Comparison of ENCODE assay signal across 10 cellular contexts in the genomic region with DNA sequence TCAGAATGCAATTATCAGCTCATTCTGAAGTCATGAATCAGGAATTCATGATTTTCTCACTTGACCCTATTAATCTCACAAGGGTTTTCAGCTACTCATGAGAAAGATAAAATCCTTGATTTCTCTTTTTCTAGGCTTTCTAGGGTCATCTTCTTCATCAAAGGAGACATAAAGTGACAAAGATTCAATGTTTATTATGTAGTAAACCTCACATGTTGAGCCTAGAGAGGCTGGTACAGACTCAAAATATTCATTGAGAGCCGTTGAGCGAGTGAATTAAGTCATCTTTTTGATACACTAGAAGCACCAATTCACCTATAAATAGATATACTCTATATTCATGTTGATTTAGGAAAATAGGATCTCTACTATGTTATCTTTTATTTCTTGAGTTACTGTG.
A peak's percentile ranks its signal among the peaks of the same experiment; 100 is the strongest.
DNase-seq lines count a peak whose midpoint lies in the region; ATAC-seq and TF ChIP-seq lines count a peak whose summit lies in the region.
"Had no signal": no experiment of that assay in that cellular context is flagged by ENCODE, and none has a peak within 500 bp of the region (broad histone marks: within the 10 kb centered on the region; RNA-seq: fewer than 3 reads in every experiment).

No MANE protein-coding gene starts in this region.

- no peak for TF ChIP-seq CTCF in OCI-LY7 (conservative IDR thresholded peaks at IDR 0.05; ENCODE audit: low read length)
- no peak for TF ChIP-seq CTCF in gastrocnemius medialis (IDR thresholded peaks at IDR 0.05 in 4 of 5, conservative IDR thresholded peaks at IDR 0.05 in 1 of 5)

- no peaks in the 10 kb centered on the region for H4K20me1 ChIP-seq in OCI-LY7 (ENCODE audit: insufficient read depth, low read length)

- CTCF ChIA-PET in OCI-LY7 (lab: Charles Lee; ENCODE audit: unreplicated experiment) = interaction anchor here (1.0 kb wide), 1 partner anchor 38 kb away, joined by 3 read pairs; no protein-coding TSS in a partner anchor

- no peaks in the 10 kb centered on the region for H3K9me2 ChIP-seq in OCI-LY7 (ENCODE audit: insufficient read depth, low read length)

- TF ChIP-seq POLR2A in gastrocnemius medialis (IDR thresholded peaks at IDR 0.05) = no peak

- peak overlapping the region; percentile 42; the same call in 1 of the 2 replicates for H2AFZ ChIP-seq in OCI-LY7 (ENCODE audit: low read length)

- no peaks in the 10 kb centered on the region for H3K79me2 ChIP-seq in OCI-LY7 (ENCODE audit: insufficient read depth, low read depth, low read length)

- intact Hi-C loops in OCI-LY7 (cut with micrococcal nuclease; ENCODE audit: unreplicated experiment) = loop anchor here (1.0 to 2.0 kb wide), 3 partner anchors 162 to 333 kb away; a partner anchor contains a TSS
- intact Hi-C loops in gastrocnemius medialis (cut with DNase I; ENCODE audit: low total_unique reads) = loop anchor here (1.0 kb wide), 3 partner anchors 163 to 333 kb away; a partner anchor contains a TSS

- H3K27me3 ChIP-seq in effector memory CD4-positive, alpha-beta T cell (replicated peaks; ENCODE audit: control insufficient read depth, insufficient read depth, low read length, poor library complexity, severe bottlenecking) = no peaks in the 10 kb centered on the region
- H3K27me3 ChIP-seq in gastrocnemius medialis = no peaks in the 10 kb centered on the region
- H3K27me3 ChIP-seq: cardiac muscle cell had no signal

- H3K27ac ChIP-seq in OCI-LY7 (ENCODE audit: low read depth, low read length, poor library complexity, severe bottlenecking) (no peak overlapping the region), gastrocnemius medialis (peak overlapping the region; percentile 57 to 70 (median 64))
- H3K27ac ChIP-seq in effector memory CD4-positive, alpha-beta T cell (ENCODE audit: insufficient read depth, low read length, poor library complexity, severe bottlenecking) = peak overlapping the region; percentile 40
- H3K27ac ChIP-seq: cardiac muscle cell had no signal

- BruUV-seq in OCI-LY7 (replicated peaks; lab: Mats Ljungman, UMichigan) = no TSS peak

- ATAC-seq in gastrocnemius medialis = no peak

- H3K4me1 ChIP-seq in OCI-LY7 (ENCODE audit: insufficient read depth, low read length, poor library complexity, severe bottlenecking) = peaks cover 3% of the 10 kb centered on the region
- peaks cover 30% of the 10 kb centered on the region for H3K4me1 ChIP-seq in effector memory CD4-positive, alpha-beta T cell (ENCODE audit: control insufficient read depth, insufficient read depth, low read length, poor library complexity, severe bottlenecking)
- peaks cover 28 to 31% of the 10 kb centered on the region in 2 donors for H3K4me1 ChIP-seq in gastrocnemius medialis

- POLR2A ChIA-PET in OCI-LY7 (lab: Charles Lee) = interaction anchor here (0.7 to 1.0 kb wide), 3 partner anchors 14 to 333 kb away, joined by 3 to 8 read pairs (median 3); no protein-coding TSS in a partner anchor

- in situ Hi-C loops in gastrocnemius medialis (cut with MboI; ENCODE audit: low sequenced_read_pairs in 4 of 4) = loop anchor here in 1 of 4 donors (5.0 kb wide), 1 partner anchor 287 kb away; no protein-coding TSS in a partner anchor

- H3K9me3 ChIP-seq in OCI-LY7 (ENCODE audit: low read length) (no peaks in the 10 kb centered on the region), gastrocnemius medialis (no peaks in the 10 kb centered on the region)
- H3K9me3 ChIP-seq in effector memory CD4-positive, alpha-beta T cell (ENCODE audit: control insufficient read depth, low read length) = no peaks in the 10 kb centered on the region

- DNase-seq in NCI-H345 (lab: John Stamatoyannopoulos, UW) = peak; percentile 9
- no peak for DNase-seq in NCI-H345 treated with DMSO at 0.1 percent for 48 hours (lab: John Stamatoyannopoulos, UW; ENCODE audit: unreplicated experiment)
- DNase-seq in OCI-LY7 (ENCODE audit: low spot score) = no peak
- DNase-seq in effector memory CD4-positive, alpha-beta T cell = no peak
- no peak for DNase-seq in gastrocnemius medialis
- no peak for DNase-seq in HCEC 1CT
- no peak for DNase-seq in NCI-H446 (lab: John Stamatoyannopoulos, UW)
- no peak for DNase-seq in HuH-7 (ENCODE audit: low spot score)
- DNase-seq: activated CD4-positive, CD25-positive, alpha-beta regulatory T cell treated with anti-CD3 and anti-CD28 coated beads, Interleukin-2, amount 50 U/mL, for 72 hours had no signal

- H3K4me2 ChIP-seq in OCI-LY7 (ENCODE audit: low read length) = peak overlapping the region; percentile 17; the same call in 1 of the 2 replicates

- no peak overlapping the region for H3K4me3 ChIP-seq in OCI-LY7 (ENCODE audit: low read depth, low read length, poor library complexity, severe bottlenecking)
- H3K4me3 ChIP-seq in effector memory CD4-positive, alpha-beta T cell (ENCODE audit: insufficient read depth, low read depth, low read length, poor library complexity, severe bottlenecking) = no peak overlapping the region
- H3K4me3 ChIP-seq in gastrocnemius medialis = peak overlapping the region in 3 of 4 donors; percentile 30 to 48 (median 47)
- H3K4me3 ChIP-seq: cardiac muscle cell had no signal

- H3K36me3 ChIP-seq in OCI-LY7 (ENCODE audit: insufficient read depth, low read length) (no peaks in the 10 kb centered on the region), gastrocnemius medialis (no peaks in the 10 kb centered on the region)
- peaks cover 57% of the 10 kb centered on the region for H3K36me3 ChIP-seq in effector memory CD4-positive, alpha-beta T cell (ENCODE audit: control insufficient read depth, insufficient read depth, low read length)
- H3K36me3 ChIP-seq: cardiac muscle cell had no signal

Comparison
In these comparisons a context has a peak if more than half of its experiments do, and no peak if none do; other contexts are left out.
1. H3K4me3 ChIP-seq: peak in gastrocnemius medialis (3 of 4); none in OCI-LY7 (single experiment) and effector memory CD4-positive, alpha-beta T cell (single experiment).